In genomic region chr11:33912405-33913361, GRCh38 we compare ENCODE assay signal across 1 cellular context.
TF ChIP-seq lines count a peak whose summit lies in the region.

No MANE protein-coding gene starts in this region.

TF ChIP-seq in K562, 482 proteins besides CTCF, POLR2A, EP300 and RAD21 (continued from another document and continues in another):
- TF ChIP-seq JUND (IDR thresholded peaks at IDR 0.05; ENCODE audit: borderline replicate concordance, low read depth, low read length) (peak; percentile 99), JUND (tag; IDR thresholded peaks at IDR 0.05; ENCODE audit: borderline replicate concordance, low read depth, low read length) (peak; percentile 99), RBM34 (IDR thresholded peaks at IDR 0.05; ENCODE audit: borderline replicate concordance, insufficient read depth, low read length) (no peak), PPARD (CRISPR knock-in tag; IDR thresholded peaks at IDR 0.05) (no peak), NFE2 (IDR thresholded peaks at IDR 0.05; ENCODE audit: low read depth) (peak; percentile 54), REST (CRISPR knock-in tag; IDR thresholded peaks at IDR 0.05; ENCODE audit: low read depth) (no peak), ZBTB26 (CRISPR knock-in tag; IDR thresholded peaks at IDR 0.05) (no peak), ZBTB8A (IDR thresholded peaks at IDR 0.05; ENCODE audit: partially characterized antibody) (no peak), RNF219 (CRISPR knock-in tag; IDR thresholded peaks at IDR 0.05) (no peak), HDAC1 (IDR thresholded peaks at IDR 0.05) (0 out of 4 replicates have a peak, but pooled peaks of 1 of the 2 experiments have one; percentile 13), GTF2E2 (tag; IDR thresholded peaks at IDR 0.05) (0 out of 2 replicates have a peak, but pooled peaks have one; percentile 68), U2AF2 (optimal IDR thresholded peaks at IDR 0.05; ENCODE audit: low read depth, low read length) (no peak), ZFP1 (CRISPR knock-in tag; IDR thresholded peaks at IDR 0.05) (no peak), DNMT1 (IDR thresholded peaks at IDR 0.05) (no peak), TARDBP (IDR thresholded peaks at IDR 0.05) (no peak), MXD1 (CRISPR knock-in tag; IDR thresholded peaks at IDR 0.05; ENCODE audit: borderline replicate concordance, poor library complexity, severe bottlenecking) (no peak), KLF16 (IDR thresholded peaks at IDR 0.05) (no peak), MED1 (CRISPR knock-in tag; IDR thresholded peaks at IDR 0.05; ENCODE audit: borderline replicate concordance) (no peak), KAT2B (IDR thresholded peaks at IDR 0.05; ENCODE audit: low read depth, low read length) (no peak), E2F1 (CRISPR knock-in tag; IDR thresholded peaks at IDR 0.05) (no peak), POU5F1 (IDR thresholded peaks at IDR 0.05; ENCODE audit: borderline replicate concordance, low read depth, low read length, partially characterized antibody) (no peak), RB1 (IDR thresholded peaks at IDR 0.05; ENCODE audit: low read depth) (no peak; the same call in 1 of the 2 replicates), POLR3G (IDR thresholded peaks at IDR 0.05; ENCODE audit: extremely low read depth, insufficient read length, insufficient replicate concordance) (no peak), SNRNP70 (optimal IDR thresholded peaks at IDR 0.05; ENCODE audit: low read depth, low read length) (no peak), RBM14 (IDR thresholded peaks at IDR 0.05; ENCODE audit: borderline replicate concordance, insufficient read depth, low read depth, low read length) (no peak), KAT8 (IDR thresholded peaks at IDR 0.05; ENCODE audit: low read depth) (no peak), SMARCB1 (IDR thresholded peaks at IDR 0.05; ENCODE audit: insufficient read length, low read depth) (no peak), ZNF263 (CRISPR knock-in tag; IDR thresholded peaks at IDR 0.05; ENCODE audit: borderline replicate concordance) (no peak), CEBPZ (IDR thresholded peaks at IDR 0.05; ENCODE audit: borderline replicate concordance, low read depth, low read length) (no peak), ZNF197 (CRISPR knock-in tag; IDR thresholded peaks at IDR 0.05; ENCODE audit: low read depth) (0 out of 2 replicates have a peak, but pooled peaks have one; percentile 5), CCNT2 (IDR thresholded peaks at IDR 0.05; ENCODE audit: borderline replicate concordance, extremely low read depth, insufficient read length, low read depth, low read length) (no peak), TRIM24 (IDR thresholded peaks at IDR 0.05) (peak; percentile 85 to 86), VEZF1 (CRISPR knock-in tag; IDR thresholded peaks at IDR 0.05) (no peak), ZNF561 (CRISPR knock-in tag; conservative IDR thresholded peaks at IDR 0.05) (no peak), DIDO1 (tag; IDR thresholded peaks at IDR 0.05; ENCODE audit: low read depth) (peak; percentile 59), NFRKB (IDR thresholded peaks at IDR 0.05; ENCODE audit: low read depth) (peak; percentile 79), ZNF354B (CRISPR knock-in tag; IDR thresholded peaks at IDR 0.05) (no peak), HDGF (IDR thresholded peaks at IDR 0.05) (no peak), WHSC1 (IDR thresholded peaks at IDR 0.05; ENCODE audit: low read length) (no peak), ARHGAP35 (IDR thresholded peaks at IDR 0.05; ENCODE audit: partially characterized antibody) (no peak), HMGXB4 (CRISPR knock-in tag; IDR thresholded peaks at IDR 0.05) (no peak), ZNF280A (IDR thresholded peaks at IDR 0.05; ENCODE audit: low read depth, partially characterized antibody) (no peak), NBN (IDR thresholded peaks at IDR 0.05; ENCODE audit: low read depth) (0 out of 2 replicates have a peak, but pooled peaks have one; percentile 75), RNF2 (IDR thresholded peaks at IDR 0.05) (peak; percentile 36; the same call in 1 of the 2 replicates), USF1 (CRISPR knock-in tag; IDR thresholded peaks at IDR 0.05) (no peak), CREM (IDR thresholded peaks at IDR 0.05; ENCODE audit: low read depth) (peak; percentile 39), NFYB (IDR thresholded peaks at IDR 0.05; ENCODE audit: extremely low read depth, insufficient read length) (no peak), ELF1 (tag; IDR thresholded peaks at IDR 0.05) (no peak), ZBTB7A (IDR thresholded peaks at IDR 0.05; ENCODE audit: borderline replicate concordance, control insufficient read depth, low read depth, low read length) (no peak), ZNF175 (CRISPR knock-in tag; IDR thresholded peaks at IDR 0.05; ENCODE audit: low read depth) (peak; percentile 89)
